In genomic region chr1:27400963-27401341, GRCh38 we compare ENCODE assay signal across 1 cellular context.
TF ChIP-seq lines count a peak whose summit lies in the region.

No MANE protein-coding gene starts in this region.

TF ChIP-seq in HepG2, 621 proteins besides CTCF, POLR2A, EP300 and RAD21:
- peak; percentile 81; the same call in 1 of the 2 replicates for TF ChIP-seq SSRP1 (CRISPR knock-in tag; IDR thresholded peaks at IDR 0.05)
- no peak for TF ChIP-seq NR3C1 (CRISPR knock-in tag; IDR thresholded peaks at IDR 0.05)
- no peak for TF ChIP-seq SKIL (CRISPR knock-in tag; IDR thresholded peaks at IDR 0.05; ENCODE audit: borderline replicate concordance)
- TF ChIP-seq CREB1 (IDR thresholded peaks at IDR 0.05), result no peak
- TF ChIP-seq CREB1 (CRISPR knock-in tag; IDR thresholded peaks at IDR 0.05), result 0 out of 2 replicates have a peak, but pooled peaks have one; percentile 18
- no peak for TF ChIP-seq ATRX (CRISPR knock-in tag; IDR thresholded peaks at IDR 0.05; ENCODE audit: borderline replicate concordance)
- no peak for TF ChIP-seq ADNP (CRISPR knock-in tag; IDR thresholded peaks at IDR 0.05)
- 0 out of 2 replicates have a peak, but pooled peaks have one; percentile 52 for TF ChIP-seq POLR2AphosphoS2 (IDR thresholded peaks at IDR 0.05; ENCODE audit: low read depth, low read length)
